Comparison of ENCODE assay signal across 23 cellular contexts in genomic region chr14:61628192-61628591, GRCh38.
"Had no signal": no experiment of that assay in that cellular context is flagged by ENCODE, and none has a peak within 500 bp of the region (broad histone marks: within the 10 kb centered on the region; RNA-seq: fewer than 3 reads in every experiment).

No MANE protein-coding gene starts in this region.

- H3K27ac ChIP-seq: adrenal gland, breast epithelium, left ventricle myocardium inferior, parathyroid adenoma, right lobe of liver, stomach, suprapubic skin, transverse colon, vagina had no signal

- H3K36me3 Mint-ChIP-seq: natural killer cell; stimulated activated effector memory CD8-positive, alpha-beta T cell treated with anti-CD3 and anti-CD28 coated beads, Interleukin-12 subunit alpha, Interleukin-12 subunit beta, amount 100 ng/mL, for 72 hours had no signal

- H3K36me3 ChIP-seq: adrenal gland, breast epithelium, left ventricle myocardium inferior, right lobe of liver, stomach, suprapubic skin, transverse colon, vagina had no signal

- H3K27ac Mint-ChIP-seq: activated CD8-positive, alpha-beta T cell treated with anti-CD3 and anti-CD28 coated beads, Interleukin-2, amount 10 ng/mL, durations not matched to agents 7 days and 5 days; activated naive CD8-positive, alpha-beta T cell; effector memory CD8-positive, alpha-beta T cell; natural killer cell; stimulated activated effector memory CD8-positive, alpha-beta T cell treated with anti-CD3 and anti-CD28 coated beads, Interleukin-12 subunit alpha, Interleukin-12 subunit beta, amount 100 ng/mL, for 72 hours had no signal

- H3K27me3 ChIP-seq: adrenal gland, breast epithelium, right lobe of liver, stomach, suprapubic skin, transverse colon, vagina had no signal

- H3K9me3 ChIP-seq: adrenal gland, breast epithelium, left ventricle myocardium inferior, right lobe of liver, stomach, suprapubic skin, transverse colon, vagina had no signal

- H3K4me3 ChIP-seq: adrenal gland, breast epithelium, left ventricle myocardium inferior, right lobe of liver, stomach, suprapubic skin, transverse colon, vagina had no signal

- H2AFZ ChIP-seq: parathyroid adenoma had no signal

- ATAC-seq: activated CD8-positive, alpha-beta T cell treated with anti-CD3 and anti-CD28 coated beads, Interleukin-2, amount 10 ng/mL, durations not matched to agents 7 days and 5 days; effector memory CD8-positive, alpha-beta T cell; esophagus mucosa; natural killer cell; right lobe of liver; stimulated activated effector memory CD8-positive, alpha-beta T cell treated with anti-CD3 and anti-CD28 coated beads, Interleukin-12 subunit alpha, Interleukin-12 subunit beta, amount 100 ng/mL, for 72 hours had no signal

- H3K4me3 Mint-ChIP-seq: activated CD8-positive, alpha-beta T cell treated with anti-CD3 and anti-CD28 coated beads, Interleukin-2, amount 10 ng/mL, durations not matched to agents 7 days and 5 days; activated naive CD8-positive, alpha-beta T cell; central memory CD8-positive, alpha-beta T cell; effector memory CD8-positive, alpha-beta T cell; natural killer cell; stimulated activated effector memory CD8-positive, alpha-beta T cell treated with anti-CD3 and anti-CD28 coated beads, Interleukin-12 subunit alpha, Interleukin-12 subunit beta, amount 100 ng/mL, for 72 hours had no signal

- H3K9me3 Mint-ChIP-seq: central memory CD8-positive, alpha-beta T cell; effector memory CD8-positive, alpha-beta T cell; natural killer cell; stimulated activated effector memory CD8-positive, alpha-beta T cell treated with anti-CD3 and anti-CD28 coated beads, Interleukin-12 subunit alpha, Interleukin-12 subunit beta, amount 100 ng/mL, for 72 hours had no signal

- H3K4me1 Mint-ChIP-seq: central memory CD8-positive, alpha-beta T cell; natural killer cell had no signal

- H3K4me1 ChIP-seq: adrenal gland, breast epithelium, left ventricle myocardium inferior, parathyroid adenoma, right lobe of liver, suprapubic skin, vagina had no signal

- DNase-seq: activated CD4-positive, alpha-beta T cell treated with anti-CD3 and anti-CD28 coated beads for 1 hour; activated CD4-positive, alpha-beta T cell treated with anti-CD3 and anti-CD28 coated beads, Interleukin-2, amount 50 U/mL, for 1 hour; activated CD8-positive, alpha-beta T cell treated with anti-CD3 and anti-CD28 coated beads, Interleukin-2, amount 10 ng/mL, durations not matched to agents 7 days and 5 days; activated gamma-delta T cell treated with Interleukin-2 at 50 U/mL for 16 hours; activated T-cell treated with anti-CD3 and anti-CD28 coated beads, Interleukin-2, amount 50 U/mL, for 1 hour; adrenal gland; effector memory CD8-positive, alpha-beta T cell; hypothalamus; left ventricle myocardium inferior; natural killer cell; right lobe of liver; small intestine; stimulated activated CD4-positive, alpha-beta T cell treated with anti-CD3 and anti-CD28 coated beads, Interleukin-2, amount 100 ng/mL, for 24 hours; stomach; transverse colon had no signal

- H3K79me2 ChIP-seq: parathyroid adenoma had no signal

- H3K27me3 Mint-ChIP-seq: activated naive CD8-positive, alpha-beta T cell; central memory CD8-positive, alpha-beta T cell; effector memory CD8-positive, alpha-beta T cell had no signal
